ENCODE assay signal across 8 cellular contexts in genomic region chr5:139094154-139095131, GRCh38.
DNase-seq lines count a peak whose midpoint lies in the region; ATAC-seq lines count a peak whose summit lies in the region.

No MANE protein-coding gene starts in this region.

- H3K4me1 Mint-ChIP-seq in activated T-helper 2 cell treated with anti-CD3 and anti-CD28 coated beads, Interferon-gamma antibody, Interleukin-2, Interleukin-4, amounts not matched to agents 10 μg/mL and 5 μg/mL and 100 μg/mL, durations not matched to agents 14 hours and 24 hours and 36 hours (ENCODE audit: low read depth), result peaks cover 13% of the 10 kb centered on the region

- ATAC-seq in GM18517 (IDR thresholded peaks at IDR 0.05; ENCODE audit: unreplicated experiment) (peak; percentile 96), GM21367 (IDR thresholded peaks at IDR 0.05; ENCODE audit: unreplicated experiment) (peak; percentile 91), HG03097 (IDR thresholded peaks at IDR 0.05; ENCODE audit: low FRiP score, unreplicated experiment) (peak; percentile 81)

- no peaks in the 10 kb centered on the region for H3K27me3 Mint-ChIP-seq in activated T-helper 2 cell treated with anti-CD3 and anti-CD28 coated beads, Interferon-gamma antibody, Interleukin-2, Interleukin-4, amounts not matched to agents 10 μg/mL and 5 μg/mL and 100 μg/mL, durations not matched to agents 14 hours and 24 hours and 36 hours (ENCODE audit: low read depth)

- no peaks in the 10 kb centered on the region for H3K9me3 Mint-ChIP-seq in activated T-helper 2 cell treated with anti-CD3 and anti-CD28 coated beads, Interferon-gamma antibody, Interleukin-2, Interleukin-4, amounts not matched to agents 10 μg/mL and 5 μg/mL and 100 μg/mL, durations not matched to agents 14 hours and 24 hours and 36 hours

- intact Hi-C loops in activated T-helper 2 cell treated with anti-CD3 and anti-CD28 coated beads, Interferon-gamma antibody, Interleukin-2, Interleukin-4, amounts not matched to agents 10 μg/mL and 5 μg/mL and 100 μg/mL, durations not matched to agents 14 hours and 24 hours and 36 hours (cut with micrococcal nuclease), result loop anchor here (2.0 kb wide), 1 partner anchor 50 kb away; no protein-coding TSS in a partner anchor

- H3K4me3 Mint-ChIP-seq in activated T-helper 2 cell treated with anti-CD3 and anti-CD28 coated beads, Interferon-gamma antibody, Interleukin-2, Interleukin-4, amounts not matched to agents 10 μg/mL and 5 μg/mL and 100 μg/mL, durations not matched to agents 14 hours and 24 hours and 36 hours (ENCODE audit: low read depth), result no peak overlapping the region

- peak overlapping the region; percentile 31 for H3K27ac Mint-ChIP-seq in activated T-helper 2 cell treated with anti-CD3 and anti-CD28 coated beads, Interferon-gamma antibody, Interleukin-2, Interleukin-4, amounts not matched to agents 10 μg/mL and 5 μg/mL and 100 μg/mL, durations not matched to agents 14 hours and 24 hours and 36 hours

- peaks cover 3% of the 10 kb centered on the region for H3K36me3 Mint-ChIP-seq in activated T-helper 2 cell treated with anti-CD3 and anti-CD28 coated beads, Interferon-gamma antibody, Interleukin-2, Interleukin-4, amounts not matched to agents 10 μg/mL and 5 μg/mL and 100 μg/mL, durations not matched to agents 14 hours and 24 hours and 36 hours (ENCODE audit: low read depth)

- DNase-seq in activated T-helper 2 cell treated with anti-CD3 and anti-CD28 coated beads, Interferon-gamma antibody, Interleukin-2, Interleukin-4, amounts not matched to agents 10 μg/mL and 5 μg/mL and 100 μg/mL, durations not matched to agents 14 hours and 24 hours and 36 hours (ENCODE audit: low spot score), result no peak
- no peak for DNase-seq in stimulated activated CD4-positive, alpha-beta T cell treated with anti-CD3 and anti-CD28 coated beads, Interleukin-2, amount 100 ng/mL, for 48 hours
- DNase-seq in iPS-NIHi11 (ENCODE audit: low spot score) (no peak), T-helper 9 cell (no peak), NCI-H2171 (lab: John Stamatoyannopoulos, UW) (no peak)
